ENCODE assay signal across 1 cellular context in the genomic region with DNA sequence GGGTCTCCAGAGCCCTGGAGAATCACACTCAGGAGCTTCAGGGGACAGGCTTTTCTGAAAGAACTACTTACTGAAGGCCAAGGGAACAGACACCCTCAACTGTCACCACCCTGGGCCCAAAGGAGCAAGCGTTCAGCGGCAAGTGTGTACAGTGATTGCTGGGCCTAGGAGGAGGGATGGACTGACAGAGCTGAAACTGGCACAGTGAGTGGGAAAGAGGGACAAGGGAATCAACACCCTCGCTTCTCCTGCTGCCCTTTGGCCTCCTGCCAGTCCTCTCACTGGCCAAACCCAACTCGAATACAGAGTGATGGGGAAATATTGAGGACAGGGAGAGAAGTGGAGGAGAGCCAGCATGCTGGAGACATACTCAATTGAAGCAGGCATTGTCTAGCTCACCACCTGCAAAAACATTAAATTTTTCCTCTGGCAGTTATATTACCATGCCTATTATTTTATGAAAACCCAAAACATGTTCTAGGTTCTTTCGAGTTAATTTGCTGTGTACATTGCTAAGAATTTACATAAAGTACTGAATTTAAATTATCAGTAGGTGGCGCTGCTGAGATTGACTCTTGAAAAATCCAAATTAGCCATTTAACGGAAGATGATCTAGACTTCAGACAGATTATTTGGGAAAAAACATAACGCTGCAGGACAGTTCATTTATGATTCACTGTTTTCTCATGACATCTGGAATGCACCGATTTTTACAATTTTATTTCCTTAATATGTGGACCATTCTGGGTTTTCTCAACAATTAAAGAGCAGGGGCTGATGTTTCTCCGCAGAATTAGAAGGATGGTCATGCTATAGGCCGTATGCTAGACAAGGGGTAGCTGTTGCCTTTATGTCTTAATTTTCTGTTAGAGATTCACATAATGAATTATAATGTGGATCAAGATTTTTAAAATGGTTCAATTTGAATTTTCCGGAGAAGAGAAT.
A peak's percentile ranks its signal among the peaks of the same experiment; 100 is the strongest.
TF ChIP-seq lines count a peak whose summit lies in the region.

No MANE protein-coding gene starts in this region.

TF ChIP-seq in GM12878, 131 proteins besides CTCF, POLR2A, EP300 and RAD21:
- TF ChIP-seq SMC3 (IDR thresholded peaks at IDR 0.05; ENCODE audit: borderline replicate concordance, low read length) (peak; percentile 43; the same call in 1 of the 2 replicates), STAT1 (conservative IDR thresholded peaks at IDR 0.05) (no peak), SRF (IDR thresholded peaks at IDR 0.05; ENCODE audit: low read depth in 2 of 2, low read length in 2 of 2) (no peak), MEF2A (IDR thresholded peaks at IDR 0.05; ENCODE audit: insufficient read depth, low read depth, low read length) (no peak), LARP7 (IDR thresholded peaks at IDR 0.05) (no peak), ZNF24 (IDR thresholded peaks at IDR 0.05) (no peak)
